Comparison of ENCODE assay signal across 8 cellular contexts in genomic region chr5:151223447-151224264, GRCh38. TPM values are rescaled to one million over a fixed set of nuclear protein-coding genes. Genes with fewer than 3 reads are reported as not detected.
DNase-seq lines count a peak whose midpoint lies in the region; ATAC-seq and TF ChIP-seq lines count a peak whose summit lies in the region.

TSS of gene CCDC69 (minus strand) at chr5:151224092. CDS start at chr5:151223970, 122 bp downstream.

- no peak for TF ChIP-seq CTCF in lower leg skin (IDR thresholded peaks at IDR 0.05)

- ATAC-seq in GM18511 (IDR thresholded peaks at IDR 0.05; ENCODE audit: unreplicated experiment), result peak; percentile 74
- peak; percentile 75 for ATAC-seq in HG02943 (IDR thresholded peaks at IDR 0.05; ENCODE audit: low read depth, unreplicated experiment)

- DNase-seq in AG08396 (ENCODE audit: low spot score), result peak; percentile 86
- peak; percentile 71 for DNase-seq in NCI-H2227 (lab: John Stamatoyannopoulos, UW; ENCODE audit: unreplicated experiment)
- DNase-seq in activated CD4-positive, alpha-beta T cell treated with anti-CD3 and anti-CD28 coated beads for 4 hours, result peak; percentile 43 to 47
- DNase-seq in lower leg skin (ENCODE audit: low spot score in 2 of 2), result peak; percentile 58 to 93
- DNase-seq in stimulated activated CD4-positive, alpha-beta T cell treated with anti-CD3 and anti-CD28 coated beads, TNF-alpha, amount 100 ng/mL, for 24 hours (ENCODE audit: low read depth in 3 of 3), result peak in 2 of 3 experiments; percentile 27 to 57

- H3K9me3 ChIP-seq in duodenal mucosa (ENCODE audit: control insufficient read depth in 1 of 2, low read length in 2 of 2), result no peaks in the 10 kb centered on the region

- peak within 1 kb of the TSS; percentile 68 for H3K27ac ChIP-seq in duodenal mucosa (ENCODE audit: low read depth, low read length)

- H3K36me3 ChIP-seq in duodenal mucosa (ENCODE audit: control insufficient read depth in 1 of 2, insufficient read depth in 2 of 2, low read length in 2 of 2), result no peaks in the 10 kb centered on the region

- H3K9ac ChIP-seq in duodenal mucosa (ENCODE audit: low read depth in 1 of 2, low read length in 2 of 2), result peak within 1 kb of the TSS; percentile 68 to 74

- intact Hi-C loops in lower leg skin (cut with DNase I; ENCODE audit: low total_unique reads), result no loop called here

- H3K4me3 ChIP-seq in duodenal mucosa (ENCODE audit: low read depth in 1 of 2, low read length in 2 of 2) (peak within 1 kb of the TSS; percentile 80 to 86), lower leg skin (ENCODE audit: low read depth, poor library complexity, severe bottlenecking) (peak within 1 kb of the TSS; percentile 56)

- peaks cover 28 to 40% of the 10 kb centered on the region in 2 donors for H3K4me1 ChIP-seq in duodenal mucosa (ENCODE audit: control insufficient read depth in 1 of 2, insufficient read depth in 2 of 2, low read length in 2 of 2)

- no peak for TF ChIP-seq POLR2A in lower leg skin (IDR thresholded peaks at IDR 0.05)

- no peaks in the 10 kb centered on the region for H3K27me3 ChIP-seq in duodenal mucosa (ENCODE audit: control insufficient read depth in 1 of 2, insufficient read depth in 2 of 2, low read length in 2 of 2)

- WGBS in lower leg skin, 2 donors, result 1% methylated on average over 58 of the region's 58 CpGs

RNA-seq across cellular contexts. Expression of gene CCDC69, which starts in this region (rescaled TPM):
- total RNA-seq in lower leg skin, result 10 to 100 TPM; 21.4 to 33.3 (median 24.2) TPM

Comparison
In these comparisons a context has a peak if more than half of its experiments do, and no peak if none do; other contexts are left out.
1. Peak in every context shown above with its lines: DNase-seq, ATAC-seq, H3K4me3 ChIP-seq and H3K27ac ChIP-seq.